2 cellular contexts compared by ENCODE assay signal in genomic region chr2:68134120-68134519, GRCh38.
TF ChIP-seq lines count a peak whose summit lies in the region.

No MANE protein-coding gene starts in this region.

TF ChIP-seq in SK-N-SH, 30 proteins besides CTCF, POLR2A, EP300 and RAD21 (continued from another document):
- no peak for TF ChIP-seq USF2 (IDR thresholded peaks at IDR 0.05; ENCODE audit: borderline replicate concordance, low read depth, low read length)
- no peak for TF ChIP-seq ELF1 (IDR thresholded peaks at IDR 0.05)
- peak; percentile 44; the same call in 1 of the 2 replicates for TF ChIP-seq GATA2 (CRISPR knock-in tag; IDR thresholded peaks at IDR 0.05)
- no peak for TF ChIP-seq SIN3A (IDR thresholded peaks at IDR 0.05; ENCODE audit: borderline replicate concordance, low read depth, low read length)
- TF ChIP-seq TEAD4 (IDR thresholded peaks at IDR 0.05; ENCODE audit: borderline replicate concordance, insufficient read depth): no peak

TF ChIP-seq in SK-N-SH treated with all-trans-retinoic acid at 6 μM for 48 hours, 23 proteins besides CTCF, POLR2A, EP300 and RAD21 (continued from another document):
- TF ChIP-seq CSRNP3 (CRISPR knock-in tag; IDR thresholded peaks at IDR 0.05): no peak
- TF ChIP-seq PPARA (CRISPR knock-in tag; IDR thresholded peaks at IDR 0.05; ENCODE audit: borderline replicate concordance): no peak
- no peak for TF ChIP-seq GLIS3 (CRISPR knock-in tag; IDR thresholded peaks at IDR 0.05)
- TF ChIP-seq CREB5 (CRISPR knock-in tag; IDR thresholded peaks at IDR 0.05; ENCODE audit: low read depth): no peak
- no peak for TF ChIP-seq TSHZ2 (CRISPR knock-in tag; IDR thresholded peaks at IDR 0.05)
- TF ChIP-seq OSR1 (CRISPR knock-in tag; IDR thresholded peaks at IDR 0.05): no peak
- TF ChIP-seq CSDC2 (CRISPR knock-in tag; IDR thresholded peaks at IDR 0.05): no peak
- no peak for TF ChIP-seq TCF4 (CRISPR knock-in tag; IDR thresholded peaks at IDR 0.05; ENCODE audit: borderline replicate concordance)
- no peak for TF ChIP-seq ZNF70 (CRISPR knock-in tag; IDR thresholded peaks at IDR 0.05)
- no peak for TF ChIP-seq BACH2 (CRISPR knock-in tag; IDR thresholded peaks at IDR 0.05; ENCODE audit: borderline replicate concordance)
- TF ChIP-seq POU6F1 (CRISPR knock-in tag; IDR thresholded peaks at IDR 0.05; ENCODE audit: borderline replicate concordance, low read depth): no peak
- TF ChIP-seq ZFP3 (CRISPR knock-in tag; IDR thresholded peaks at IDR 0.05): no peak
- TF ChIP-seq PATZ1 (CRISPR knock-in tag; IDR thresholded peaks at IDR 0.05; ENCODE audit: borderline replicate concordance): no peak
- no peak for TF ChIP-seq ZFP30 (CRISPR knock-in tag; IDR thresholded peaks at IDR 0.05)
- no peak for TF ChIP-seq ARNTL (CRISPR knock-in tag; IDR thresholded peaks at IDR 0.05; ENCODE audit: borderline replicate concordance, low read depth)
- TF ChIP-seq SNAI2 (CRISPR knock-in tag; IDR thresholded peaks at IDR 0.05): no peak
- TF ChIP-seq ESRRG (CRISPR knock-in tag; IDR thresholded peaks at IDR 0.05): no peak
